ENCODE assay signal across 25 cellular contexts in genomic region chr10:122561212-122561611, GRCh38. TPM values are rescaled to one million over a fixed set of nuclear protein-coding genes. Genes with fewer than 3 reads are reported as not detected.
DNase-seq lines count a peak whose midpoint lies in the region; ATAC-seq, FAIRE-seq and TF ChIP-seq lines count a peak whose summit lies in the region.
"Had no signal": no experiment of that assay in that cellular context is flagged by ENCODE, and none has a peak within 500 bp of the region (broad histone marks: within the 10 kb centered on the region; RNA-seq: fewer than 3 reads in every experiment).

No MANE protein-coding gene starts in this region.

- no peak for TF ChIP-seq RAD21 in A549 (conservative IDR thresholded peaks at IDR 0.05 in 1 of 2, IDR thresholded peaks at IDR 0.05 in 1 of 2)

- TF ChIP-seq POLR2A in A549 (IDR thresholded peaks at IDR 0.05; ENCODE audit: low read length) = no peak

- no peak overlapping the region for H3K4me3 Mint-ChIP-seq in chondrocyte (ENCODE audit: unreplicated experiment)
- H3K4me3 Mint-ChIP-seq in activated T-helper 17 cell treated with anti-CD3 and anti-CD28 coated beads, Interleukin-2, amount 50 U/mL, for 72 hours = no peak overlapping the region
- no peak overlapping the region for H3K4me3 Mint-ChIP-seq in activated T-cell treated with anti-CD3 and anti-CD28 coated beads, Interleukin-2, amount 50 U/mL, for 72 hours
- H3K4me3 Mint-ChIP-seq: activated CD4-positive, alpha-beta T cell treated with anti-CD3 and anti-CD28 coated beads, Interleukin-2, amount 10 ng/mL, durations not matched to agents 24 days and 14 days; naive thymus-derived CD4-positive, alpha-beta T cell had no signal

- 11% methylated on average over 6 of the region's 6 CpGs for WGBS in A549 (ENCODE audit: missing lambda C conversion rate)

- CTCF ChIA-PET in A549 (lab: Yijun Ruan, JAX) = interaction anchor here (0.6 to 10.2 kb wide), 4 partner anchors 57 to 265 kb away, joined by 3 to 136 read pairs (median 4); no protein-coding TSS in a partner anchor

- H3K9me3 ChIP-seq in A549 = no peaks in the 10 kb centered on the region

- peaks cover 12% of the 10 kb centered on the region for H3K27me3 Mint-ChIP-seq in chondrocyte (ENCODE audit: low read depth)
- no peaks in the 10 kb centered on the region for H3K27me3 Mint-ChIP-seq in activated T-helper 17 cell treated with anti-CD3 and anti-CD28 coated beads, Interleukin-2, amount 50 U/mL, for 72 hours
- H3K27me3 Mint-ChIP-seq in activated T-cell treated with anti-CD3 and anti-CD28 coated beads, Interleukin-2, amount 50 U/mL, for 72 hours (ENCODE audit: low read depth) = peaks cover 58% of the 10 kb centered on the region

- H3K4me1 ChIP-seq in A549 = peaks cover 9% of the 10 kb centered on the region; the same call in 1 of the 3 replicates

- H3K4me3 ChIP-seq in A549 = no peak overlapping the region
- H3K4me3 ChIP-seq: GM23248, SK-N-MC had no signal

- TF ChIP-seq EP300 in A549 (IDR thresholded peaks at IDR 0.05) = no peak

- ATAC-seq in A549 = peak in 1 of 2 experiments; percentile 27; a peak in 2 of 6 replicates
- ATAC-seq in activated T-helper 17 cell treated with anti-CD3 and anti-CD28 coated beads, Interleukin-2, amount 50 U/mL, for 72 hours (replicated peaks) = no peak
- ATAC-seq in activated T-cell treated with anti-CD3 and anti-CD28 coated beads, Interleukin-2, amount 50 U/mL, for 72 hours (replicated peaks in 1 of 2) = no peak
- ATAC-seq in HG02759 (IDR thresholded peaks at IDR 0.05; ENCODE audit: unreplicated experiment) = no peak
- ATAC-seq: esophagus mucosa; naive thymus-derived CD4-positive, alpha-beta T cell had no signal

- POLR2A ChIA-PET in A549 (lab: Yijun Ruan, JAX) = no interaction called here

- TF ChIP-seq CTCF in A549 (IDR thresholded peaks at IDR 0.05) (no peak), chondrocyte (IDR thresholded peaks at IDR 0.05) (no peak)

- H3K4me2 ChIP-seq in A549 = peak overlapping the region; percentile 25; the same call in 1 of the 3 replicates

- no peak overlapping the region for H3K27ac ChIP-seq in A549
- H3K27ac ChIP-seq: GM23248, SK-N-MC, VCaP had no signal

- H3K27ac Mint-ChIP-seq in chondrocyte (ENCODE audit: unreplicated experiment) = peak overlapping the region; percentile 59
- no peak overlapping the region for H3K27ac Mint-ChIP-seq in activated T-helper 17 cell treated with anti-CD3 and anti-CD28 coated beads, Interleukin-2, amount 50 U/mL, for 72 hours
- H3K27ac Mint-ChIP-seq in activated T-cell treated with anti-CD3 and anti-CD28 coated beads, Interleukin-2, amount 50 U/mL, for 72 hours = no peak overlapping the region
- H3K27ac Mint-ChIP-seq: activated CD4-positive, alpha-beta T cell treated with anti-CD3 and anti-CD28 coated beads, Interleukin-2, amount 10 ng/mL, durations not matched to agents 24 days and 14 days; naive thymus-derived CD4-positive, alpha-beta T cell had no signal

- H3K9me3 Mint-ChIP-seq in chondrocyte (ENCODE audit: low read depth) = no peaks in the 10 kb centered on the region
- H3K9me3 Mint-ChIP-seq in activated T-helper 17 cell treated with anti-CD3 and anti-CD28 coated beads, Interleukin-2, amount 50 U/mL, for 72 hours = no peaks in the 10 kb centered on the region
- no peaks in the 10 kb centered on the region for H3K9me3 Mint-ChIP-seq in activated T-cell treated with anti-CD3 and anti-CD28 coated beads, Interleukin-2, amount 50 U/mL, for 72 hours
- H3K9me3 Mint-ChIP-seq: activated CD4-positive, alpha-beta T cell treated with anti-CD3 and anti-CD28 coated beads, Interleukin-2, amount 10 ng/mL, durations not matched to agents 24 days and 14 days had no signal

- no peaks in the 10 kb centered on the region for H3K36me3 Mint-ChIP-seq in chondrocyte (ENCODE audit: low read depth)
- H3K36me3 Mint-ChIP-seq in activated T-helper 17 cell treated with anti-CD3 and anti-CD28 coated beads, Interleukin-2, amount 50 U/mL, for 72 hours (ENCODE audit: low read depth) = no peaks in the 10 kb centered on the region
- no peaks in the 10 kb centered on the region for H3K36me3 Mint-ChIP-seq in activated T-cell treated with anti-CD3 and anti-CD28 coated beads, Interleukin-2, amount 50 U/mL, for 72 hours (ENCODE audit: insufficient read depth in 2 of 2)
- H3K36me3 Mint-ChIP-seq: naive thymus-derived CD4-positive, alpha-beta T cell had no signal

- peaks cover 27% of the 10 kb centered on the region for H3K4me1 Mint-ChIP-seq in chondrocyte (ENCODE audit: low read depth)
- peaks cover 23% of the 10 kb centered on the region for H3K4me1 Mint-ChIP-seq in activated T-helper 17 cell treated with anti-CD3 and anti-CD28 coated beads, Interleukin-2, amount 50 U/mL, for 72 hours
- H3K4me1 Mint-ChIP-seq in activated T-cell treated with anti-CD3 and anti-CD28 coated beads, Interleukin-2, amount 50 U/mL, for 72 hours (ENCODE audit: low read depth) = peaks cover 22% of the 10 kb centered on the region

- no peak for FAIRE-seq in A549 (lab: Jason Lieb, UNC)
- FAIRE-seq: GM12891 had no signal

- DNase-seq in A549 (ENCODE audit: low read depth in 1 of 2, low spot score in 1 of 2) = no peak
- DNase-seq in EL = peak; percentile 12
- DNase-seq in chondrocyte (ENCODE audit: low spot score) = no peak
- DNase-seq in kidney glomerular epithelial cell (lab: John Stamatoyannopoulos, UW) = peak; percentile 51
- no peak for DNase-seq in activated T-cell treated with anti-CD3 and anti-CD28 coated beads, Interleukin-2, amount 50 U/mL, for 72 hours
- no peak for DNase-seq in Ammon's horn (ENCODE audit: low spot score)
- DNase-seq: activated CD4-positive, alpha-beta T cell treated with anti-CD3 and anti-CD28 coated beads, Interleukin-2, amount 10 ng/mL, durations not matched to agents 24 days and 14 days; activated naive CD4-positive, alpha-beta T cell treated with anti-CD3 and anti-CD28 coated beads, Interleukin-2, amount 50 U/mL, for 16 hours; C1 segment of cervical spinal cord; cerebellar nuclear complex; effector CD4-positive, alpha-beta T cell; GM23248; naive thymus-derived CD4-positive, alpha-beta T cell; NCI-H1417; NCI-H524 treated with DMSO at 0.1 percent for 48 hours; RPMI8226; stimulated activated CD4-positive, alpha-beta T cell treated with anti-CD3 and anti-CD28 coated beads, Interleukin-2, amount 100 ng/mL, for 48 hours; stimulated activated naive CD4-positive, alpha-beta T cell; T-helper 2 cell had no signal

TF ChIP-seq in A549, 52 proteins besides CTCF, POLR2A, EP300 and RAD21:
- TF ChIP-seq FOXS1 (CRISPR knock-in tag; IDR thresholded peaks at IDR 0.05) (no peak), RFX5 (IDR thresholded peaks at IDR 0.05) (no peak), CHD2 (IDR thresholded peaks at IDR 0.05; ENCODE audit: low read length, partially characterized antibody) (no peak), PBX3 (IDR thresholded peaks at IDR 0.05) (no peak), CHD4 (IDR thresholded peaks at IDR 0.05; ENCODE audit: borderline replicate concordance) (no peak), HOXB13 (CRISPR knock-in tag; IDR thresholded peaks at IDR 0.05; ENCODE audit: low read depth) (no peak), ESRRA (IDR thresholded peaks at IDR 0.05; ENCODE audit: borderline replicate concordance, low read length) (no peak), MAFK (IDR thresholded peaks at IDR 0.05; ENCODE audit: partially characterized antibody) (no peak), NFE2L2 (conservative IDR thresholded peaks at IDR 0.05; ENCODE audit: low read length) (no peak), MYC (IDR thresholded peaks at IDR 0.05; ENCODE audit: borderline replicate concordance, low read length) (no peak), JUNB (IDR thresholded peaks at IDR 0.05) (no peak), POLR2AphosphoS2 (conservative IDR thresholded peaks at IDR 0.05; ENCODE audit: low read length) (no peak), EHF (CRISPR knock-in tag; IDR thresholded peaks at IDR 0.05) (no peak), JUN (IDR thresholded peaks at IDR 0.05) (no peak), E2F6 (IDR thresholded peaks at IDR 0.05; ENCODE audit: borderline replicate concordance, low read depth) (no peak), HES2 (IDR thresholded peaks at IDR 0.05) (no peak)

RNA-seq across cellular contexts. Expression of gene DMBT1, which starts 0.7 kb away (rescaled TPM):
- polyA plus RNA-seq in A549 (2011; rRNA removed) = 0.01 and 0.05 TPM in 2 replicates
- 0.01 TPM in 2 replicates for polyA plus RNA-seq in A549 (2012; cell fraction: cytosol; rRNA removed)
- polyA plus RNA-seq in A549 (2012; cell fraction: nucleus; rRNA removed) = 0.01 TPM in 1 of 2 replicates, not detected in the other
- 0.01 to 0.03 TPM in 2 of 3 replicates, not detected in the other for polyA plus RNA-seq in A549 (2017; fragmentation: RNase III; extraction: RNeasy Plus Mini Kit Qiagen cat#74134 plus additional on column Dnase treatment)
- polyA minus RNA-seq in A549 (2011; rRNA and poly(A)+ RNA removed) = 0.15 TPM in 1 of 2 replicates, not detected in the other
- total RNA-seq in chondrocyte = 0.13 to 0.34 TPM (median 0.17 TPM) in 3 replicates
- total RNA-seq in activated T-helper 17 cell treated with anti-CD3 and anti-CD28 coated beads, Interleukin-2, amount 50 U/mL, for 72 hours = not detected
- total RNA-seq in activated T-cell treated with anti-CD3 and anti-CD28 coated beads, Interleukin-2, amount 50 U/mL, for 72 hours = not detected
- total RNA-seq: activated CD4-positive, alpha-beta T cell treated with anti-CD3 and anti-CD28 coated beads, Interleukin-2, amount 10 ng/mL, durations not matched to agents 24 days and 14 days; GM23248; naive thymus-derived CD4-positive, alpha-beta T cell had no signal
- polyA plus RNA-seq: GM23248; naive thymus-derived CD4-positive, alpha-beta T cell had no signal

Comparison
In these comparisons a context has a peak if more than half of its experiments do, and no peak if none do; other contexts are left out.
1. DNase-seq: peak in EL (single experiment) and kidney glomerular epithelial cell (single experiment); none in A549 (0 of 2), chondrocyte (single experiment), activated T-cell treated with anti-CD3 and anti-CD28 coated beads, Interleukin-2, amount 50 U/mL, for 72 hours (0 of 2) and Ammon's horn (single experiment).